In genomic region chr6:155882527-155883333, GRCh38 we compare ENCODE assay signal across 11 cellular contexts.
DNase-seq lines count a peak whose midpoint lies in the region; ATAC-seq and TF ChIP-seq lines count a peak whose summit lies in the region.
"Had no signal": no experiment of that assay in that cellular context is flagged by ENCODE, and none has a peak within 500 bp of the region (broad histone marks: within the 10 kb centered on the region; RNA-seq: fewer than 3 reads in every experiment).

No MANE protein-coding gene starts in this region.

- DNase-seq in left lung (no peak), Ammon's horn (ENCODE audit: low spot score) (no peak), CD1c-positive myeloid dendritic cell (ENCODE audit: extremely low spot score) (no peak), COR-L47 (lab: John Stamatoyannopoulos, UW) (no peak), GDM1 (lab: John Stamatoyannopoulos, UW) (no peak)
- DNase-seq: amniotic stem cell, DND-41 had no signal

- peak; percentile 82 for ATAC-seq in GM18502 (IDR thresholded peaks at IDR 0.05; ENCODE audit: poor library complexity, unreplicated experiment)
- peak; percentile 84 for ATAC-seq in GM21515 (IDR thresholded peaks at IDR 0.05; ENCODE audit: unreplicated experiment)
- ATAC-seq in HG03442 (IDR thresholded peaks at IDR 0.05; ENCODE audit: unreplicated experiment): peak; percentile 66
- ATAC-seq in left lung: no peak

- peak overlapping the region; percentile 13 to 35 for H3K27ac ChIP-seq in left lung
- H3K27ac ChIP-seq: KMS-11 had no signal

- H3K9me3 ChIP-seq in left lung: no peaks in the 10 kb centered on the region

- intact Hi-C loops in left lung (cut with DNase I): no loop called here

- no peaks in the 10 kb centered on the region for H3K36me3 ChIP-seq in left lung

- peaks cover 0 to 4% of the 10 kb centered on the region in 2 donors for H3K4me1 ChIP-seq in left lung

- H3K4me3 ChIP-seq in left lung: no peak overlapping the region

- H3K27me3 ChIP-seq in left lung: no peaks in the 10 kb centered on the region

- no peak for TF ChIP-seq CTCF in left lung (IDR thresholded peaks at IDR 0.05)
